ENCODE assay signal across 8 cellular contexts in genomic region chr4:56048621-56049427, GRCh38.
DNase-seq lines count a peak whose midpoint lies in the region; ATAC-seq, FAIRE-seq and TF ChIP-seq lines count a peak whose summit lies in the region.

No MANE protein-coding gene starts in this region.

- peaks cover 19% of the 10 kb centered on the region for H3K27me3 ChIP-seq in CD8-positive, alpha-beta T cell (ENCODE audit: insufficient read depth, low read length)
- H3K27me3 ChIP-seq in esophagus muscularis mucosa (peaks cover 0 to 38% (median 4%) of the 10 kb centered on the region in 4 donors), muscle layer of colon (ENCODE audit: control insufficient read depth in 1 of 2, insufficient read depth in 2 of 2, low read length in 2 of 2) (peaks cover 10 to 15% of the 10 kb centered on the region in 2 donors)

- no peaks in the 10 kb centered on the region for H3K9me3 ChIP-seq in CD8-positive, alpha-beta T cell (ENCODE audit: low read length)
- H3K9me3 ChIP-seq in esophagus muscularis mucosa (no peaks in the 10 kb centered on the region), muscle layer of colon (ENCODE audit: low read length) (no peaks in the 10 kb centered on the region)

- intact Hi-C loops in CD8-positive, alpha-beta T cell (cut with DNase I, micrococcal nuclease), result no loop called here
- intact Hi-C loops in esophagus muscularis mucosa (cut with DNase I), result no loop called here

- no peaks in the 10 kb centered on the region for H3K9me3 Mint-ChIP-seq in CD8-positive, alpha-beta T cell

- H3K4me1 Mint-ChIP-seq in CD8-positive, alpha-beta T cell (ENCODE audit: low read depth), result peaks cover 13% of the 10 kb centered on the region

- H3K36me3 Mint-ChIP-seq in CD8-positive, alpha-beta T cell, result no peaks in the 10 kb centered on the region

- no peak for TF ChIP-seq CTCF in CD8-positive, alpha-beta T cell (IDR thresholded peaks at IDR 0.05)
- TF ChIP-seq CTCF in esophagus muscularis mucosa (IDR thresholded peaks at IDR 0.05), result peak; percentile 10 to 44 (median 27)

- no peak overlapping the region for H3K9ac ChIP-seq in muscle layer of colon (ENCODE audit: low read length)

- H3K27ac Mint-ChIP-seq in CD8-positive, alpha-beta T cell, result no peak overlapping the region

- no peak for TF ChIP-seq POLR2A in esophagus muscularis mucosa (IDR thresholded peaks at IDR 0.05; ENCODE audit: low read depth)

- peak; percentile 57 for ATAC-seq in CD8-positive, alpha-beta T cell
- ATAC-seq in HG03196 (IDR thresholded peaks at IDR 0.05; ENCODE audit: unreplicated experiment), result peak; percentile 97

- peak overlapping the region; percentile 48 for H3K4me3 ChIP-seq in CD8-positive, alpha-beta T cell (ENCODE audit: low read depth, low read length)
- H3K4me3 ChIP-seq in esophagus muscularis mucosa, result peak overlapping the region; percentile 58 to 66 (median 61)
- H3K4me3 ChIP-seq in muscle layer of colon (ENCODE audit: low read depth in 1 of 2, low read length in 2 of 2), result peak overlapping the region; percentile 54 to 61

- H3K27ac ChIP-seq in CD8-positive, alpha-beta T cell (ENCODE audit: low read depth, low read length), result no peak overlapping the region
- H3K27ac ChIP-seq in esophagus muscularis mucosa (replicated peaks in 1 of 4) (peak overlapping the region in 1 of 4 donors; percentile 57), muscle layer of colon (ENCODE audit: low read depth, low read length) (no peak overlapping the region)

- WGBS in esophagus muscularis mucosa, result 0% methylated on average over 2 of the region's 82 CpGs

- H3K27me3 Mint-ChIP-seq in CD8-positive, alpha-beta T cell (ENCODE audit: low read depth), result peaks cover 52% of the 10 kb centered on the region

- H3K36me3 ChIP-seq in CD8-positive, alpha-beta T cell (ENCODE audit: insufficient read depth, low read length), result no peaks in the 10 kb centered on the region
- H3K36me3 ChIP-seq in esophagus muscularis mucosa, result no peaks in the 10 kb centered on the region
- no peaks in the 10 kb centered on the region for H3K36me3 ChIP-seq in muscle layer of colon (ENCODE audit: insufficient read depth, low read length)

- POLR2A ChIA-PET in CD8-positive, alpha-beta T cell (lab: Charles Lee), result no interaction called here

- CTCF ChIA-PET in CD8-positive, alpha-beta T cell (lab: Charles Lee), result interaction anchor here (0.5 kb wide), 1 partner anchor 101 kb away, joined by 3 read pairs; no protein-coding TSS in a partner anchor

- H3K4me3 Mint-ChIP-seq in CD8-positive, alpha-beta T cell, result peak overlapping the region; percentile 72

- FAIRE-seq in GM19239 (lab: Jason Lieb, UNC), result no peak

- peak in 1 of 7 experiments; percentile 5 for DNase-seq in CD8-positive, alpha-beta T cell
- DNase-seq in GM19239 (ENCODE audit: insufficient read length, low spot score), result peak; percentile 50
- peak; percentile 25 to 79 for DNase-seq in NCI-H446 (lab: John Stamatoyannopoulos, UW)
- DNase-seq in activated CD4-positive, alpha-beta T cell treated with anti-CD3 and anti-CD28 coated beads, Interleukin-2, amount 50 U/mL, for 48 hours, result peak; percentile 58 to 62
- no peak for DNase-seq in esophagus muscularis mucosa (ENCODE audit: extremely low spot score)
- DNase-seq in superior temporal gyrus (ENCODE audit: extremely low spot score), result peak; percentile 69

- TF ChIP-seq EP300 in esophagus muscularis mucosa (IDR thresholded peaks at IDR 0.05), result no peak

- H3K4me1 ChIP-seq in CD8-positive, alpha-beta T cell (ENCODE audit: insufficient read depth, low read length), result peaks cover 8% of the 10 kb centered on the region
- H3K4me1 ChIP-seq in esophagus muscularis mucosa, result peaks cover 10 to 21% (median 17%) of the 10 kb centered on the region in 4 donors
- H3K4me1 ChIP-seq in muscle layer of colon (ENCODE audit: insufficient read depth, low read length), result peaks cover 6% of the 10 kb centered on the region
